1 cellular context compared by ENCODE assay signal in genomic region chr1:40041466-40041838, GRCh38.
TF ChIP-seq lines count a peak whose summit lies in the region.

No MANE protein-coding gene starts in this region.

TF ChIP-seq in GM23338, 12 proteins besides CTCF, POLR2A, EP300 and RAD21 (continued from another document):
- TF ChIP-seq CREB1 (CRISPR knock-in tag; IDR thresholded peaks at IDR 0.05; ENCODE audit: low read depth) = no peak
- no peak for TF ChIP-seq REST (IDR thresholded peaks at IDR 0.05; ENCODE audit: unreplicated experiment)
- TF ChIP-seq ZNF114 (CRISPR knock-in tag; IDR thresholded peaks at IDR 0.05) = no peak
- TF ChIP-seq JUNB (IDR thresholded peaks at IDR 0.05; ENCODE audit: unreplicated experiment) = no peak
- no peak for TF ChIP-seq EZH2 (IDR thresholded peaks at IDR 0.05; ENCODE audit: low read depth, unreplicated experiment)
- no peak for TF ChIP-seq POLR2AphosphoS5 (IDR thresholded peaks at IDR 0.05; ENCODE audit: low read depth)
- TF ChIP-seq ZNF331 (CRISPR knock-in tag; IDR thresholded peaks at IDR 0.05; ENCODE audit: low read depth) = no peak
